ENCODE assay signal across 1 cellular context in the genomic region with DNA sequence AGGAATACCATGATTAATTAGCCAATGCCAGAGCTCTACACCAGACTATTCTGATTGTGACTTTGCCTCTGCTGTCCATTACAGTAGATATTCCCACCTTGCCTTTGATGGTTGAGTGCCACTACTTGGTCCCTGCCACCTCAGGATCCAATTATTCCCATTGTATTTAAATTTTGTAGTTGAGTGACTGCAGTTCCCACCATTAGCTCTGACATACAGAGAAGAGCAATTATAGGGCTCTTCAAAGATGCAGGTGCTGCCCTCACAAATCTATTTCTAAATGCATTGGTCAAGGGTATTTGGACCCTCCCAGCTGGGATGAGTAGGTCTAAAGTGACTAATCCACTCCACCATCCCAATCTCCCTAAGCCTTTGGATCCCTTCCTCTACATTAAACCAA. TPM values are rescaled to one million over a fixed set of nuclear protein-coding genes. Genes with fewer than 3 reads are reported as not detected.
"Had no signal": no experiment of that assay in that cellular context is flagged by ENCODE, and none has a peak within 500 bp of the region (broad histone marks: within the 10 kb centered on the region; RNA-seq: fewer than 3 reads in every experiment).

No MANE protein-coding gene starts in this region.

RNA-seq across cellular contexts. Expression of gene EMILIN2, which starts 9.5 kb away (rescaled TPM):
- total RNA-seq: MCF 10A had no signal
